11 cellular contexts compared by ENCODE assay signal in the genomic region with DNA sequence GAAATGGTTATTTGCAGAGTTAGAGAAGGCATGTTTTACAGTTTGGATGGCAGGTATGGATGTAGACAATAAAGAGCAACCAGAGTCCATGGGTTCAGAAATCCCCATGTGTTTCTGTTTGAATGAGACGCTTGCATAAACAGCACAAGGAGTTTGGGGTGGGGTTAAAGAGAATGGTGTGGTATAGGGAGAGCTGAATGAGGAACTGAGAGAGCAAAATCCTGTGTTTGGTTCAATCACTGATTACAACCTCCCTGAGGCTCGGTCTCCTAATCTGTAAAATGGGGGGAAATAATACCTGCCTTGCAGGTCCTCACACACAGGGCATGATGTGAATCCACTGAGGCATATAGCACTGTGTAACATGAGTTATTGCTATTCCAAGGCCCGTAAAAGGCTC. TPM values are rescaled to one million over a fixed set of nuclear protein-coding genes. Genes with fewer than 3 reads are reported as not detected.
DNase-seq lines count a peak whose midpoint lies in the region; ATAC-seq lines count a peak whose summit lies in the region.
"Had no signal": no experiment of that assay in that cellular context is flagged by ENCODE, and none has a peak within 500 bp of the region (broad histone marks: within the 10 kb centered on the region; RNA-seq: fewer than 3 reads in every experiment).

No MANE protein-coding gene starts in this region.

- no peak overlapping the region for H3K27ac Mint-ChIP-seq in stimulated activated naive B cell treated with anti-CD40 and anti-IgM and Interleukin-4, amounts not matched to agents 10 μg/mL and 1 μg/mL and 100 μg/mL, for 72 hours
- H3K27ac Mint-ChIP-seq in T-cell: no peak overlapping the region
- H3K27ac Mint-ChIP-seq: T-helper 1 cell treated with Interleukin-12 subunit alpha and Interleukin-12 subunit beta and Interleukin-4 antibody, amounts not matched to agents 30 μg/mL and 1 μg/mL, for 36 hours had no signal

- H3K4me3 Mint-ChIP-seq in stimulated activated naive B cell treated with anti-CD40 and anti-IgM and Interleukin-4, amounts not matched to agents 10 μg/mL and 1 μg/mL and 100 μg/mL, for 72 hours: no peak overlapping the region
- no peak overlapping the region for H3K4me3 Mint-ChIP-seq in T-cell
- H3K4me3 Mint-ChIP-seq: T-helper 1 cell treated with Interleukin-12 subunit alpha and Interleukin-12 subunit beta and Interleukin-4 antibody, amounts not matched to agents 30 μg/mL and 1 μg/mL, for 36 hours had no signal

- H3K36me3 Mint-ChIP-seq in stimulated activated naive B cell treated with anti-CD40 and anti-IgM and Interleukin-4, amounts not matched to agents 10 μg/mL and 1 μg/mL and 100 μg/mL, for 72 hours: no peaks in the 10 kb centered on the region
- no peaks in the 10 kb centered on the region for H3K36me3 Mint-ChIP-seq in T-cell

- no peaks in the 10 kb centered on the region for H3K9me3 Mint-ChIP-seq in stimulated activated naive B cell treated with anti-CD40 and anti-IgM and Interleukin-4, amounts not matched to agents 10 μg/mL and 1 μg/mL and 100 μg/mL, for 72 hours
- no peaks in the 10 kb centered on the region for H3K9me3 Mint-ChIP-seq in T-cell
- H3K9me3 Mint-ChIP-seq: T-helper 1 cell treated with Interleukin-12 subunit alpha and Interleukin-12 subunit beta and Interleukin-4 antibody, amounts not matched to agents 30 μg/mL and 1 μg/mL, for 36 hours had no signal

- peaks cover 9 to 16% of the 10 kb centered on the region in 2 donors for H3K4me1 Mint-ChIP-seq in stimulated activated naive B cell treated with anti-CD40 and anti-IgM and Interleukin-4, amounts not matched to agents 10 μg/mL and 1 μg/mL and 100 μg/mL, for 72 hours
- no peaks in the 10 kb centered on the region for H3K4me1 Mint-ChIP-seq in T-cell

- peaks cover under 1% of the 10 kb centered on the region in 2 donors for H3K27me3 Mint-ChIP-seq in stimulated activated naive B cell treated with anti-CD40 and anti-IgM and Interleukin-4, amounts not matched to agents 10 μg/mL and 1 μg/mL and 100 μg/mL, for 72 hours
- peaks cover 4 to 18% of the 10 kb centered on the region in 2 donors for H3K27me3 Mint-ChIP-seq in T-cell

- no peak for DNase-seq in stimulated activated naive B cell treated with anti-CD40 and anti-IgM and Interleukin-4, amounts not matched to agents 10 μg/mL and 1 μg/mL and 100 μg/mL, for 72 hours
- DNase-seq in T-cell: no peak
- DNase-seq in activated CD4-positive, alpha-beta T cell treated with anti-CD3 and anti-CD28 coated beads, Interleukin-2, amount 50 U/mL, for 4 hours: no peak
- DNase-seq in activated CD4-positive, alpha-beta T cell treated with anti-CD3 and anti-CD28 coated beads for 4 hours: no peak
- DNase-seq in NCI-H1417 (lab: John Stamatoyannopoulos, UW): no peak
- DNase-seq: activated effector memory CD4-positive, alpha-beta T cell treated with Interleukin-2 at 50 U/mL for 16 hours; NCI-H446 treated with DMSO at 0.1 percent for 48 hours had no signal

- CTCF ChIA-PET in T-cell (lab: Charles Lee): interaction anchor here in 1 of 2 donors (0.6 kb wide), 1 partner anchor 27 kb away, joined by 3 read pairs; no protein-coding TSS in a partner anchor

- POLR2A ChIA-PET in T-cell (lab: Charles Lee): no interaction called here

- ATAC-seq in GM19324 (IDR thresholded peaks at IDR 0.05; ENCODE audit: low FRiP score, unreplicated experiment): peak; percentile 95
- ATAC-seq in HG02588 (IDR thresholded peaks at IDR 0.05; ENCODE audit: unreplicated experiment): peak; percentile 96
- peak; percentile 92 for ATAC-seq in HG03520 (IDR thresholded peaks at IDR 0.05; ENCODE audit: unreplicated experiment)
- peak; percentile 68 to 87 for ATAC-seq in stimulated activated naive B cell treated with anti-CD40 and anti-IgM and Interleukin-4, amounts not matched to agents 10 μg/mL and 1 μg/mL and 100 μg/mL, for 72 hours (replicated peaks)
- no peak for ATAC-seq in T-cell (replicated peaks in 1 of 4)

RNA-seq across cellular contexts. Expression of gene CAV1, which starts 23.7 kb away (rescaled TPM):
- total RNA-seq in T-cell: 1 to 10 TPM in 2 of 5 donors, under 1 TPM in 2, not detected in 1; 0.25 to 1.4 (median 0.98) TPM

RNA-seq across cellular contexts. Expression of gene CAV2, which starts 49.0 kb away (rescaled TPM):
- under 1 TPM in 3 of 5 donors, not detected in 2; 0.49 to 0.89 (median 0.55) TPM for total RNA-seq in T-cell

Comparison
In these comparisons a context has a peak if more than half of its experiments do, and no peak if none do; other contexts are left out.
1. ATAC-seq: peak in GM19324 (single experiment), HG02588 (single experiment), HG03520 (single experiment) and stimulated activated naive B cell treated with anti-CD40 and anti-IgM and Interleukin-4, amounts not matched to agents 10 μg/mL and 1 μg/mL and 100 μg/mL, for 72 hours (2 of 2); none in T-cell (0 of 4).